8 cellular contexts compared by ENCODE assay signal in the genomic region with DNA sequence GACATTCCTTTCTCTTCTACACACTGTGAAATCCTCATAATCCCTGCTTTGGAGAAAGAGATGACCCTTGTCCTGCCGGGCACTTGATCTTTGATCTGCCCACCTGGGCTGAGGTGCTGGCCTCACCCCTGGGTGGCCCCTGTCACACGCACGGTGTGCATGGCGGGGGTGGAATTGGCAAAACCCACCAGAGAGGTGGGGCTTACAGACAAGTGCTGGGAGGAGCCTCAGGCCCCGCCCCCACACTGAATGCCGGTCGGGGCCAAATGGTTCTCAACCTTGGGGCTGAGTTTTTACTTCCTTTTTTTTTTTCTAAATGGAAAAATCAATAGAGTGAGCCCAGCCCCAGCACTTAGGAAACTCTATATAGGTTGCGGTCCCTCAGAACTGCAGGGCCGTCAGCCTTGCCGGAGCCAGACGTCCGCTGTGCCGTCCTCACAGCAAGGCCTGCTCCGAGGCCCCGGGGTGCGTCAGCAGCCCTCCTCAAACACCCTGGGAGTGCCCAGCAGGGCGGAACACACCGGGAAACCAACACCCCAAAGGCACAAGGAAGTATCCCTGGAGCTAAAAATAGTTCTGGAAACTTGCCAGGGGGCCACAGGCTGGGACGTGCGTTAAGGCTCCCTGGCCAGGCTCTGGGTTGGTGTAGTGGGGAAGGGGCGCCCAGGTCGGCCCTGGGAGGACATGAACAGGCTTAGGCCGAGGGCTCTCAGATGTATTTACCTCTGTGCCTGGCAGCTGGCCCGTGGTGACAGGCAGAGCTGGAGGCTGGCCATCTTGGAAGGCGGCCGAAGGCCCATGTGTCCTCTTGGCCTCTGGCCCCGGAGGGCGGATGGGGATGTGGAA. TPM values are rescaled to one million over a fixed set of nuclear protein-coding genes. Genes with fewer than 3 reads are reported as not detected.
DNase-seq lines count a peak whose midpoint lies in the region; ATAC-seq and TF ChIP-seq lines count a peak whose summit lies in the region.

No MANE protein-coding gene starts in this region.

- H3K4me3 ChIP-seq in GM08714 (ENCODE audit: low read length): peak overlapping the region; percentile 18; the same call in 1 of the 2 replicates
- no peak overlapping the region for H3K4me3 ChIP-seq in cardiac fibroblast (replicated peaks in 1 of 2; ENCODE audit: low read depth in 2 of 2, low read length in 2 of 2)

- peak; percentile 70 for ATAC-seq in HG02642 (IDR thresholded peaks at IDR 0.05; ENCODE audit: poor library complexity, unreplicated experiment)
- peak; percentile 58 for ATAC-seq in left lobe of liver

- peak overlapping the region; percentile 71 for H3K27ac ChIP-seq in substantia nigra (ENCODE audit: low read depth, low read length, poor library complexity, severe bottlenecking)

- DNase-seq in NCI-H2227 (lab: John Stamatoyannopoulos, UW; ENCODE audit: unreplicated experiment) (peak; percentile 60), cardiac fibroblast (ENCODE audit: low read depth in 2 of 2) (peak; percentile 31 to 86), left lobe of liver (ENCODE audit: low spot score) (peak; percentile 99), substantia nigra (lab: John Stamatoyannopoulos, UW) (peak in 45 of 49 donors; percentile 24 to 98 (median 73)), D341Med (ENCODE audit: low spot score) (no peak)
- DNase-seq in activated CD4-positive, CD25-positive, alpha-beta regulatory T cell (lab: John Stamatoyannopoulos, UW): no peak

- TF ChIP-seq CTCF in cardiac fibroblast (IDR thresholded peaks at IDR 0.05; ENCODE audit: low read depth, low read length): no peak

RNA-seq across cellular contexts. Expression of a gene that starts 11.0 kb away (rescaled TPM):
- total RNA-seq in left lobe of liver: 243 TPM

RNA-seq across cellular contexts. Expression of a gene that starts 23.5 kb away (rescaled TPM):
- total RNA-seq in left lobe of liver: 3.8 TPM

Comparison
In these comparisons a context has a peak if more than half of its experiments do, and no peak if none do; other contexts are left out.
1. DNase-seq: peak in NCI-H2227 (single experiment), cardiac fibroblast (2 of 2), left lobe of liver (single experiment) and substantia nigra (45 of 49); none in D341Med (single experiment) and activated CD4-positive, CD25-positive, alpha-beta regulatory T cell (0 of 4).